Comparison of ENCODE assay signal across 8 cellular contexts in the genomic region with DNA sequence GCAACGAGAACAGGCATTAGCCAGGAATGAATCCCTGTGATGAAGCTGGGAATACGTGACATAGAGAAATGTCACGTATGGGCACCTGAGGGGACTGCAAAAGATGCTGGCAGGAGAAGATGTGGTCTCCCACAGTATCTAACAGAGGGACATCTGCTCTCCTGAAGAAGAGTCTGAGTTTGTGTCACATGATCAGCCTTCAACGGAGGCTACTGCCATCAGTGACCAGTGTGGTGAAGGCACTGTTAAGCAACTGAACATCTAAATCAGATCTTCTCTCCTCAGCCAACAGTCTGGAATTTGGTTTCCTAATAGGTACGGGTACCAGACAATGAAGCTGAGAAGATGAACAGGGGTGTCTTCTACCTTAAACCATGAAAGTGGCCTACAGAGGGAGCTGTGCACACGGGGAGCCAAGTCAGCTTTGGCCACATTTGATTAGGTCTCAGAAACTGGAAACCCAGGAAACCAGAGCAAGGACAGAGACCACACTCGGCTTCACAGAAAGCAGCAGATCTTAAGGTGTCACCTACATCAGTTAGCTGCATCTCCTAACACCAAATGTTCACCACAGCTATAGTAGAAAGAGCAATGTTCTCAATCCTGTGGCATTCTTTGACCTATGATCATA. TPM values are rescaled to one million over a fixed set of nuclear protein-coding genes. Genes with fewer than 3 reads are reported as not detected.
DNase-seq lines count a peak whose midpoint lies in the region; ATAC-seq, FAIRE-seq and TF ChIP-seq lines count a peak whose summit lies in the region.

No MANE protein-coding gene starts in this region.

- peak; percentile 83 to 96 for ATAC-seq in activated naive CD4-positive, alpha-beta T cell treated with anti-CD3 and anti-CD28 coated beads, Interleukin-2, amount 50 U/mL, for 72 hours
- no peak for ATAC-seq in HG02642 (IDR thresholded peaks at IDR 0.05; ENCODE audit: poor library complexity, unreplicated experiment)

- peaks cover 15 to 22% of the 10 kb centered on the region in 2 donors for H3K36me3 Mint-ChIP-seq in activated naive CD4-positive, alpha-beta T cell treated with anti-CD3 and anti-CD28 coated beads, Interleukin-2, amount 50 U/mL, for 72 hours

- in situ Hi-C loops in SK-MEL-5 (cut with HindIII; ENCODE audit: low pct_unique_long_range_greater_than_20kb, low sequenced_read_pairs): no loop called here

- DNase-seq in GM12865 (ENCODE audit: low read depth) (peak; percentile 88), H7 (peak; percentile 56), SK-MEL-5 (ENCODE audit: low read depth, low spot score) (peak; percentile 53), iris pigment epithelial cell (ENCODE audit: low read depth) (peak; percentile 60), frontal cortex (ENCODE audit: low spot score in 2 of 2) (no peak)
- peak; percentile 70 to 76 for DNase-seq in activated naive CD4-positive, alpha-beta T cell treated with anti-CD3 and anti-CD28 coated beads, Interleukin-2, amount 50 U/mL, for 72 hours (ENCODE audit: low spot score in 2 of 2)
- peak; percentile 37 for DNase-seq in stimulated activated CD8-positive, alpha-beta memory T cell treated with anti-CD3 and anti-CD28 coated beads, Interleukin-15, amount 100 ng/mL, for 1 hour (ENCODE audit: low read depth)

- peaks cover 7% of the 10 kb centered on the region for H3K36me3 ChIP-seq in H7 (replicated peaks; ENCODE audit: control insufficient read depth, insufficient read depth, low read length)

- peak; percentile 74 for TF ChIP-seq CTCF in GM12865 (IDR thresholded peaks at IDR 0.05; ENCODE audit: insufficient read depth, low read depth, low read length, missing control alignments)

- H3K4me3 ChIP-seq in GM12865 (ENCODE audit: low read depth, low read length): no peak overlapping the region
- no peak overlapping the region for H3K4me3 ChIP-seq in H7 (ENCODE audit: insufficient read depth, low read depth, low read length)

- peak overlapping the region; percentile 39 to 90 for H3K27ac Mint-ChIP-seq in activated naive CD4-positive, alpha-beta T cell treated with anti-CD3 and anti-CD28 coated beads, Interleukin-2, amount 50 U/mL, for 72 hours

- no peak for FAIRE-seq in frontal cortex (lab: Jason Lieb, UNC)

- no peaks in the 10 kb centered on the region for H3K9me3 Mint-ChIP-seq in activated naive CD4-positive, alpha-beta T cell treated with anti-CD3 and anti-CD28 coated beads, Interleukin-2, amount 50 U/mL, for 72 hours

- H3K27me3 ChIP-seq in H7 (ENCODE audit: control insufficient read depth, insufficient read depth, low read length): no peaks in the 10 kb centered on the region

RNA-seq across cellular contexts. Expression of a gene that starts 41.8 kb away (rescaled TPM):
- total RNA-seq in H7 (2014; rRNA removed; shearing (Covaris generic)): 86.5 and 121 TPM in 2 replicates
- 52.0 and 57.3 TPM in 2 replicates for total RNA-seq in SK-MEL-5 (2014; rRNA removed; shearing (Covaris generic))
- 37.1 and 54.8 TPM in 2 replicates for polyA plus RNA-seq in SK-MEL-5 (2015; cell fraction: cytosol; rRNA removed)
- 25.5 and 28.2 TPM in 2 replicates for polyA plus RNA-seq in SK-MEL-5 (2015; cell fraction: nucleus; rRNA removed)
- 10 to 100 TPM; 71.5 to 84.9 TPM for total RNA-seq in activated naive CD4-positive, alpha-beta T cell treated with anti-CD3 and anti-CD28 coated beads, Interleukin-2, amount 50 U/mL, for 72 hours
- 39.5 TPM for total RNA-seq in frontal cortex

Comparison
In these comparisons a context has a peak if more than half of its experiments do, and no peak if none do; other contexts are left out.
1. DNase-seq: peak in GM12865 (single experiment), H7 (single experiment), SK-MEL-5 (single experiment), activated naive CD4-positive, alpha-beta T cell treated with anti-CD3 and anti-CD28 coated beads, Interleukin-2, amount 50 U/mL, for 72 hours (2 of 2), iris pigment epithelial cell (single experiment) and stimulated activated CD8-positive, alpha-beta memory T cell treated with anti-CD3 and anti-CD28 coated beads, Interleukin-15, amount 100 ng/mL, for 1 hour (single experiment); none in frontal cortex (0 of 2).